14 cellular contexts compared by ENCODE assay signal in the genomic region with DNA sequence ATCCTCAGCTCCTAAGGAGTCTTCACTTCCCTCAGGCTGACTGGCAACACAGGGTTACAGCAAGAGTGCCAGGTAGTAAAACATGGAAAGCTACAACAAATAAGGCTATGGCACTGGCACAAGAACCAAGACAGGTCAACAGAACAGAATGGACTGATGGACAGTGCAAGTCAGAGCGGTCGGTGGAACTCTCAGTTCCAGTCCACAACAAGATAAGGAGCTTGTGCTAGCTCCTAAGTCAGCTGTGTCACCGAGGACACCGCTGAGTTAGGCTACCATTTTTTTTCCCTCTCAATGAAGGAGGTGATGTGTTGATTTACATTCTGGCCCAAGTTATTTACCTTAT. TPM values are rescaled to one million over a fixed set of nuclear protein-coding genes. Genes with fewer than 3 reads are reported as not detected.
A peak's percentile ranks its signal among the peaks of the same experiment; 100 is the strongest.
DNase-seq lines count a peak whose midpoint lies in the region; ATAC-seq and TF ChIP-seq lines count a peak whose summit lies in the region.
"Had no signal": no experiment of that assay in that cellular context is flagged by ENCODE, and none has a peak within 500 bp of the region (broad histone marks: within the 10 kb centered on the region; RNA-seq: fewer than 3 reads in every experiment).

No MANE protein-coding gene starts in this region.

- no peak overlapping the region for H3K4me3 Mint-ChIP-seq in mesothelial cell of epicardium

- DNase-seq in mesothelial cell of epicardium (ENCODE audit: low spot score in 2 of 2, unreplicated experiment in 2 of 2) (no peak), GDM1 (lab: John Stamatoyannopoulos, UW) (no peak)
- DNase-seq: activated CD4-positive, CD25-positive, alpha-beta regulatory T cell treated with anti-CD3 and anti-CD28 coated beads, Interleukin-2, amount 50 U/mL, for 72 hours; BE2C; dorsolateral prefrontal cortex; mesenchymal stem cell; NCI-H146; stimulated activated naive CD8-positive, alpha-beta T cell treated with anti-CD3 and anti-CD28 coated beads, Interleukin-15, Interleukin-2, amounts not matched to agents 100 U/mL and 50 U/mL, for 24 hours had no signal

- TF ChIP-seq EP300 in gastroesophageal sphincter (IDR thresholded peaks at IDR 0.05): no peak

- H3K4me1 Mint-ChIP-seq in mesothelial cell of epicardium: peaks cover 12% of the 10 kb centered on the region

- no peak overlapping the region for H3K4me3 ChIP-seq in gastroesophageal sphincter

- peak overlapping the region; percentile 66 for H3K27ac Mint-ChIP-seq in mesothelial cell of epicardium

- TF ChIP-seq CTCF in VCaP (conservative IDR thresholded peaks at IDR 0.05): no peak
- no peak for TF ChIP-seq CTCF in gastroesophageal sphincter (IDR thresholded peaks at IDR 0.05)
- TF ChIP-seq CTCF in mesothelial cell of epicardium (IDR thresholded peaks at IDR 0.05; ENCODE audit: unreplicated experiment): no peak

- ATAC-seq in gastroesophageal sphincter (peak; percentile 9), HG02759 (IDR thresholded peaks at IDR 0.05; ENCODE audit: unreplicated experiment) (no peak), HG03571 (IDR thresholded peaks at IDR 0.05; ENCODE audit: unreplicated experiment) (no peak), HG02763 (IDR thresholded peaks at IDR 0.05; ENCODE audit: unreplicated experiment) (no peak)
- ATAC-seq: stimulated activated naive CD8-positive, alpha-beta T cell treated with anti-CD3 and anti-CD28 coated beads, Interleukin-15, Interleukin-2, amounts not matched to agents 100 U/mL and 50 U/mL, for 24 hours had no signal

- H3K27me3 Mint-ChIP-seq in mesothelial cell of epicardium (ENCODE audit: low read depth): no peaks in the 10 kb centered on the region

- no peaks in the 10 kb centered on the region for H3K9me3 Mint-ChIP-seq in mesothelial cell of epicardium

- H3K4me1 ChIP-seq in gastroesophageal sphincter: peaks cover 0 to 16% (median 0%) of the 10 kb centered on the region in 3 donors
- H3K4me1 ChIP-seq: BE2C had no signal

- H3K27ac ChIP-seq in VCaP: peak overlapping the region; percentile 79
- peak overlapping the region in 3 of 4 donors; percentile 50 to 56 (median 53) for H3K27ac ChIP-seq in gastroesophageal sphincter
- H3K27ac ChIP-seq in temporal lobe (ENCODE audit: low read depth, low read length): peak overlapping the region; percentile 4

- TF ChIP-seq POLR2A in gastroesophageal sphincter (IDR thresholded peaks at IDR 0.05): no peak

- H3K27me3 ChIP-seq in gastroesophageal sphincter: no peaks in the 10 kb centered on the region
- H3K27me3 ChIP-seq: BE2C, dorsolateral prefrontal cortex had no signal

- peaks cover 0 to 12% of the 10 kb centered on the region in 2 donors for H3K36me3 ChIP-seq in gastroesophageal sphincter
- H3K36me3 ChIP-seq: BE2C had no signal

- no peaks in the 10 kb centered on the region for H3K9me3 ChIP-seq in gastroesophageal sphincter
- H3K9me3 ChIP-seq: BE2C had no signal

- 86% methylated on average over 4 of the region's 4 CpGs; no CpG with 5 or more reads in 1 of the 2 donors for WGBS in gastroesophageal sphincter (ENCODE audit: low coverage in 1 of 2), 2 donors

- no peaks in the 10 kb centered on the region for H3K36me3 Mint-ChIP-seq in mesothelial cell of epicardium

RNA-seq across cellular contexts. Expression of a gene that starts 55.9 kb away (rescaled TPM):
- total RNA-seq in gastroesophageal sphincter: 10 to 100 TPM; 17.3 to 42.7 (median 33.3) TPM
- total RNA-seq in mesothelial cell of epicardium: 27.8 to 28.7 TPM (median 27.8 TPM) in 3 replicates
- 6.1 TPM for total RNA-seq in temporal lobe

Comparison
In these comparisons a context has a peak if more than half of its experiments do, and no peak if none do; other contexts are left out.
1. H3K27ac ChIP-seq: peak in every context shown above with its lines; median percentile 79 in VCaP; 53 in gastroesophageal sphincter; 4 in temporal lobe.